8 cellular contexts compared by ENCODE assay signal in genomic region chr1:167555971-167556714, GRCh38. TPM values are rescaled to one million over a fixed set of nuclear protein-coding genes. Genes with fewer than 3 reads are reported as not detected.
A peak's percentile ranks its signal among the peaks of the same experiment; 100 is the strongest.
DNase-seq lines count a peak whose midpoint lies in the region; ATAC-seq and TF ChIP-seq lines count a peak whose summit lies in the region.

No MANE protein-coding gene starts in this region.

- H3K36me3 ChIP-seq in H7 (replicated peaks; ENCODE audit: control insufficient read depth, insufficient read depth, low read length), result no peaks in the 10 kb centered on the region

- H3K27me3 ChIP-seq in H7 (ENCODE audit: control insufficient read depth, insufficient read depth, low read length), result peaks cover 8% of the 10 kb centered on the region; the same call in 1 of the 2 replicates

- ATAC-seq in activated CD4-positive, alpha-beta T cell treated with anti-CD3 and anti-CD28 coated beads for 36 hours, result peak; percentile 26
- ATAC-seq in GM19328 (IDR thresholded peaks at IDR 0.05; ENCODE audit: unreplicated experiment), result no peak

- TF ChIP-seq CTCF in C4-2B (conservative IDR thresholded peaks at IDR 0.05) (peak; percentile 94), coronary artery (IDR thresholded peaks at IDR 0.05) (peak; percentile 66), lower leg skin (IDR thresholded peaks at IDR 0.05) (peak in 1 of 3 donors; percentile 61)

- H3K9me3 Mint-ChIP-seq in activated CD4-positive, alpha-beta T cell treated with anti-CD3 and anti-CD28 coated beads for 36 hours (ENCODE audit: low read depth), result no peaks in the 10 kb centered on the region

- H3K27ac Mint-ChIP-seq in activated CD4-positive, alpha-beta T cell treated with anti-CD3 and anti-CD28 coated beads for 36 hours, result no peak overlapping the region

- CTCF ChIA-PET in activated CD4-positive, alpha-beta T cell treated with anti-CD3 and anti-CD28 coated beads for 36 hours (lab: Charles Lee), result interaction anchor here (0.6 to 4.3 kb wide), 47 partner anchors 8 to 677 kb away, joined by 3 to 33 read pairs (median 3); partner anchors contain the start of genes CD247 and DCAF6

- intact Hi-C loops in activated CD4-positive, alpha-beta T cell treated with anti-CD3 and anti-CD28 coated beads for 36 hours (cut with DNase I, micrococcal nuclease), result loop anchor here (1.0 to 10.0 kb wide), 4 partner anchors 132 to 641 kb away; no protein-coding TSS in a partner anchor
- intact Hi-C loops in lower leg skin (cut with DNase I; ENCODE audit: low total_unique reads), result no loop called here

- H3K27ac ChIP-seq in C4-2B, result no peak overlapping the region
- no peak overlapping the region for H3K27ac ChIP-seq in coronary artery

- DNase-seq in H7 (peak; percentile 60), NCI-H345 treated with DMSO at 0.1 percent for 48 hours (lab: John Stamatoyannopoulos, UW; ENCODE audit: unreplicated experiment) (peak; percentile 67), coronary artery (ENCODE audit: low spot score) (peak; percentile 78), lower leg skin (ENCODE audit: low spot score in 2 of 2) (peak; percentile 80 to 95)
- peak; percentile 86 for DNase-seq in activated CD4-positive, alpha-beta T cell treated with anti-CD3 and anti-CD28 coated beads for 36 hours
- DNase-seq in stimulated activated CD8-positive, alpha-beta memory T cell treated with anti-CD3 and anti-CD28 coated beads, Interleukin-12 subunit alpha, Interleukin-12 subunit beta, amount 100 ng/mL, for 1 hour (ENCODE audit: low read depth), result peak; percentile 66

- POLR2A ChIA-PET in activated CD4-positive, alpha-beta T cell treated with anti-CD3 and anti-CD28 coated beads for 36 hours (lab: Charles Lee), result interaction anchor here (0.6 to 0.7 kb wide), 2 partner anchors 11 to 152 kb away, joined by 3 to 4 read pairs; no protein-coding TSS in a partner anchor

- 14 to 19% methylated on average over 5 of the region's 5 CpGs for WGBS in lower leg skin, 2 donors

- H3K36me3 Mint-ChIP-seq in activated CD4-positive, alpha-beta T cell treated with anti-CD3 and anti-CD28 coated beads for 36 hours (ENCODE audit: low read depth), result no peaks in the 10 kb centered on the region

- TF ChIP-seq POLR2A in lower leg skin (IDR thresholded peaks at IDR 0.05), result no peak

- H3K4me3 Mint-ChIP-seq in activated CD4-positive, alpha-beta T cell treated with anti-CD3 and anti-CD28 coated beads for 36 hours, result no peak overlapping the region

- no peaks in the 10 kb centered on the region for H3K27me3 Mint-ChIP-seq in activated CD4-positive, alpha-beta T cell treated with anti-CD3 and anti-CD28 coated beads for 36 hours

- H3K4me3 ChIP-seq in H7 (ENCODE audit: insufficient read depth, low read depth, low read length), result no peak overlapping the region
- no peak overlapping the region for H3K4me3 ChIP-seq in coronary artery
- no peak overlapping the region for H3K4me3 ChIP-seq in lower leg skin (ENCODE audit: low read depth, poor library complexity, severe bottlenecking)

- peaks cover 23% of the 10 kb centered on the region for H3K4me1 Mint-ChIP-seq in activated CD4-positive, alpha-beta T cell treated with anti-CD3 and anti-CD28 coated beads for 36 hours

RNA-seq across cellular contexts. Expression of gene CREG1, which starts 2.6 kb away (rescaled TPM):
- total RNA-seq in H7 (2014; rRNA removed; shearing (Covaris generic)), result 20.1 and 20.7 TPM in 2 replicates
- total RNA-seq in activated CD4-positive, alpha-beta T cell treated with anti-CD3 and anti-CD28 coated beads for 36 hours, result 1 to 10 TPM; 8.8 to 9.4 TPM
- 100 to 1,000 TPM; 196 to 467 (median 339) TPM for total RNA-seq in lower leg skin

RNA-seq across cellular contexts. Expression of gene CD247, which starts 37.8 kb away (rescaled TPM):
- total RNA-seq in H7 (2014; rRNA removed; shearing (Covaris generic)), result 0.33 and 0.83 TPM in 2 replicates
- 100 to 1,000 TPM; 149 TPM for total RNA-seq in activated CD4-positive, alpha-beta T cell treated with anti-CD3 and anti-CD28 coated beads for 36 hours
- total RNA-seq in lower leg skin, result under 1 TPM in 3 of 4 donors, not detected in 1; 0.27 to 0.61 (median 0.58) TPM

Comparison
In these comparisons a context has a peak if more than half of its experiments do, and no peak if none do; other contexts are left out.
1. RNA of gene CD247, which starts 37.8 kb away (total RNA-seq): 149 TPM in activated CD4-positive, alpha-beta T cell treated with anti-CD3 and anti-CD28 coated beads for 36 hours; 0.33 to 0.83 TPM in H7 and 0.27 to 0.61 TPM in lower leg skin; every median in the first group is over 10 times any median in the second.
2. Peak in every context shown above with its lines, with median percentiles within 50 percentile points of each other: DNase-seq.